ENCODE assay signal across 11 cellular contexts in the genomic region with DNA sequence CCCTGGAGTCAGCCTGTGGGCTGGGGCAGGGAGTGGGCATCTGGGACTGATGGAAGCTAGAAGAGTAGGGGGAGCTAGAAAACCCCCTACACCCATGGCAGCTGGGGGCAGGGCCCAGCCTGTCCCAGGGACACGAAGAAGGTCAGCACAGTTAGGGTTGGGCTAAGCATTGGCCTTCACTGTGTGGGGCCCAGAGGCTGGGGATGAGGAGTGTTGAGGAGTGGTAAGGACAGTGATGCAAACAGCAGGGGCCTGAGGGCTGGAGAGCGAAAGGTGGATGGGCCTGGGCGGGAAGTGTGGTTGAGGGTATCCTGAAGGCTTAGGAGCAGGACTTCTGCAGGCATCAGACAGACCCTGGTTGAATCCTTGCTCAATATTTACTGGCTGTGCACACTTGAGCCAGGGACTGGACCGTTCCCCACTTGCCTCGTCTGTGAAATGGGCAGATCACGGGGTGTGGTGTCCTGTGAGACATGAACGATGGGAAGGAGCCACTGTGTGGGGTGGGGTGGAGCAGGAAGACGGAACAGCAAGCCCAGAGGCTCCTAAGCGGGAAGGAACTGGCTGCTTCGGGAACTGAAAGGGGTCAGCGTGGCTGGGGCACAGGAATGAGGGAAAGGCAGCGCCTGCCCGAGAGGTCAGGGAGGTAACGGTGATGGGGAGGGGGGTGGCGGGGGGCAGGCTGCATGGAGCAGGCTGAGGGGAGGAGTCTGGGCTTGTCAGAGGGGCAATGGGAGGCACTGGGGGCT. TPM values are rescaled to one million over a fixed set of nuclear protein-coding genes. Genes with fewer than 3 reads are reported as not detected.
DNase-seq lines count a peak whose midpoint lies in the region; ATAC-seq and TF ChIP-seq lines count a peak whose summit lies in the region.
"Had no signal": no experiment of that assay in that cellular context is flagged by ENCODE, and none has a peak within 500 bp of the region (broad histone marks: within the 10 kb centered on the region; RNA-seq: fewer than 3 reads in every experiment).

No MANE protein-coding gene starts in this region.

- TF ChIP-seq EP300 in upper lobe of left lung (IDR thresholded peaks at IDR 0.05), result no peak

- H3K27me3 Mint-ChIP-seq in naive B cell (no peaks in the 10 kb centered on the region), mesothelial cell of epicardium (ENCODE audit: low read depth) (no peaks in the 10 kb centered on the region)

- H3K27me3 ChIP-seq in right atrium auricular region (no peaks in the 10 kb centered on the region), upper lobe of left lung (no peaks in the 10 kb centered on the region)
- no peaks in the 10 kb centered on the region for H3K27me3 ChIP-seq in effector memory CD4-positive, alpha-beta T cell (replicated peaks; ENCODE audit: control insufficient read depth, insufficient read depth, low read length, poor library complexity, severe bottlenecking)

- intact Hi-C loops in Right ventricle myocardium inferior (cut with DNase I), result no loop called here

- TF ChIP-seq CTCF in right atrium auricular region (IDR thresholded peaks at IDR 0.05) (no peak), upper lobe of left lung (IDR thresholded peaks at IDR 0.05) (no peak), mesothelial cell of epicardium (IDR thresholded peaks at IDR 0.05; ENCODE audit: unreplicated experiment) (no peak)

- DNase-seq in Right ventricle myocardium inferior (ENCODE audit: missing footprints) (peak; percentile 22), right atrium auricular region (ENCODE audit: low spot score) (no peak), caudate nucleus (lab: John Stamatoyannopoulos, UW) (no peak), naive B cell (no peak), upper lobe of left lung (peak in 1 of 2 donors; percentile 59), mesothelial cell of epicardium (ENCODE audit: low spot score in 2 of 2, unreplicated experiment in 2 of 2) (no peak), AML-193 (lab: John Stamatoyannopoulos, UW) (no peak)
- DNase-seq in effector memory CD4-positive, alpha-beta T cell, result no peak
- DNase-seq: activated T-cell treated with anti-CD3 and anti-CD28 coated beads for 4 hours, NCI-H2081, T-helper 9 cell had no signal

- TF ChIP-seq POLR2A in upper lobe of left lung (IDR thresholded peaks at IDR 0.05), result no peak

- H3K36me3 Mint-ChIP-seq in naive B cell (no peaks in the 10 kb centered on the region), mesothelial cell of epicardium (no peaks in the 10 kb centered on the region)

- H3K4me3 Mint-ChIP-seq in naive B cell, result peak overlapping the region in 4 of 8 donors; percentile 41 to 73 (median 58)
- H3K4me3 Mint-ChIP-seq in mesothelial cell of epicardium, result no peak overlapping the region

- H3K9me3 Mint-ChIP-seq in naive B cell (no peaks in the 10 kb centered on the region), mesothelial cell of epicardium (no peaks in the 10 kb centered on the region)

- H3K27ac ChIP-seq in right atrium auricular region, result peak overlapping the region in 1 of 2 donors; percentile 16
- peak overlapping the region; percentile 50 for H3K27ac ChIP-seq in caudate nucleus (ENCODE audit: low read depth, low read length)
- H3K27ac ChIP-seq in upper lobe of left lung, result peak overlapping the region; percentile 49 to 96 (median 73)
- no peak overlapping the region for H3K27ac ChIP-seq in effector memory CD4-positive, alpha-beta T cell (ENCODE audit: insufficient read depth, low read length, poor library complexity, severe bottlenecking)

- H3K36me3 ChIP-seq in right atrium auricular region (no peaks in the 10 kb centered on the region), upper lobe of left lung (peaks cover 0 to 8% (median 3%) of the 10 kb centered on the region in 4 donors)
- H3K36me3 ChIP-seq in effector memory CD4-positive, alpha-beta T cell (ENCODE audit: control insufficient read depth, insufficient read depth, low read length), result no peaks in the 10 kb centered on the region

- H3K9me3 ChIP-seq in right atrium auricular region (no peaks in the 10 kb centered on the region), upper lobe of left lung (no peaks in the 10 kb centered on the region)
- H3K9me3 ChIP-seq in effector memory CD4-positive, alpha-beta T cell (ENCODE audit: control insufficient read depth, low read length), result no peaks in the 10 kb centered on the region

- WGBS in upper lobe of left lung, 2 donors, result 72 to 73% methylated on average over 15 of the region's 15 CpGs

- H3K27ac Mint-ChIP-seq in naive B cell (peak overlapping the region in 4 of 6 donors; percentile 26 to 95 (median 70)), mesothelial cell of epicardium (no peak overlapping the region)

- H3K4me1 ChIP-seq in right atrium auricular region (peaks cover 0 to 68% of the 10 kb centered on the region in 2 donors), upper lobe of left lung (peaks cover 67 to 96% (median 84%) of the 10 kb centered on the region in 4 donors)
- H3K4me1 ChIP-seq in effector memory CD4-positive, alpha-beta T cell (ENCODE audit: control insufficient read depth, insufficient read depth, low read length, poor library complexity, severe bottlenecking), result peaks cover 2% of the 10 kb centered on the region

- H3K4me3 ChIP-seq in right atrium auricular region (peak overlapping the region in 1 of 2 donors; percentile 11), upper lobe of left lung (peak overlapping the region in 2 of 4 donors; percentile 21 to 38)
- no peak overlapping the region for H3K4me3 ChIP-seq in effector memory CD4-positive, alpha-beta T cell (ENCODE audit: insufficient read depth, low read depth, low read length, poor library complexity, severe bottlenecking)

- H3K4me1 Mint-ChIP-seq in naive B cell, result peaks cover 69 to 97% (median 80%) of the 10 kb centered on the region in 3 donors
- peaks cover 26% of the 10 kb centered on the region for H3K4me1 Mint-ChIP-seq in mesothelial cell of epicardium

- ATAC-seq in Right ventricle myocardium inferior (no peak), naive B cell (ENCODE audit: low read depth in 2 of 2) (no peak), upper lobe of left lung (ENCODE audit: low FRiP score in 2 of 2) (peak in 1 of 2 donors; percentile 23)

RNA-seq across cellular contexts. Expression of gene PRKCD, which starts 7.3 kb away (rescaled TPM):
- total RNA-seq in Right ventricle myocardium inferior, result 16.9 TPM
- 10 to 100 TPM; 11.1 to 14.8 TPM for total RNA-seq in right atrium auricular region
- 10 to 100 TPM; 22.2 to 53.0 (median 31.6) TPM for polyA plus RNA-seq in naive B cell (ENCODE audit: low read depth in 6 of 6)
- total RNA-seq in upper lobe of left lung, result 100 to 1,000 TPM in 1 of 6 donors, 10 to 100 TPM in 5; 57.7 to 116 (median 67.9) TPM
- 15.2 to 17.0 TPM (median 16.1 TPM) in 3 replicates for total RNA-seq in mesothelial cell of epicardium

RNA-seq across cellular contexts. Expression of gene RFT1, which starts 38.1 kb away (rescaled TPM):
- total RNA-seq in Right ventricle myocardium inferior, result 11.0 TPM
- 1 to 10 TPM; 6.2 to 6.8 TPM for total RNA-seq in right atrium auricular region
- 10 to 100 TPM; 16.9 to 26.7 (median 22.5) TPM for polyA plus RNA-seq in naive B cell (ENCODE audit: low read depth in 6 of 6)
- total RNA-seq in upper lobe of left lung, result 10 to 100 TPM in 4 of 6 donors, 1 to 10 TPM in 2; 5.1 to 19.9 (median 12.8) TPM
- total RNA-seq in mesothelial cell of epicardium, result 27.7 to 30.4 TPM (median 28.3 TPM) in 3 replicates
